Comparison of ENCODE assay signal across 20 cellular contexts in genomic region chr10:3789621-3790020, GRCh38.
"Had no signal": no experiment of that assay in that cellular context is flagged by ENCODE, and none has a peak within 500 bp of the region (broad histone marks: within the 10 kb centered on the region; RNA-seq: fewer than 3 reads in every experiment).

No MANE protein-coding gene starts in this region.

- H3K9me3 ChIP-seq: SK-N-SH had no signal

- DNase-seq: KBM-7, MG63, NCI-H1092, NCI-H1105 treated with DMSO at 0.1 percent for 48 hours, NCI-H1417 treated with DMSO at 0.1 percent for 48 hours, NCI-H146, NCI-H1694 treated with DMSO at 0.1 percent for 48 hours, NCI-H1930, NCI-H2081, NCI-H2107, NCI-H2227 treated with DMSO at 0.1 percent for 48 hours, NCI-H524 treated with DMSO at 0.1 percent for 48 hours, NCI-H69, NCI-H774, SHP77, SK-N-SH, SW 1271 had no signal

- H3K4me3 ChIP-seq: MG63 had no signal

- H3K9ac ChIP-seq: SK-N-SH had no signal

- H3K4me2 ChIP-seq: SK-N-SH had no signal

- H3K27me3 ChIP-seq: MG63 had no signal

- FAIRE-seq: HTR-8/SVneo had no signal

- H3K27ac ChIP-seq: HL-60, RWPE1 had no signal
